In the genomic region with DNA sequence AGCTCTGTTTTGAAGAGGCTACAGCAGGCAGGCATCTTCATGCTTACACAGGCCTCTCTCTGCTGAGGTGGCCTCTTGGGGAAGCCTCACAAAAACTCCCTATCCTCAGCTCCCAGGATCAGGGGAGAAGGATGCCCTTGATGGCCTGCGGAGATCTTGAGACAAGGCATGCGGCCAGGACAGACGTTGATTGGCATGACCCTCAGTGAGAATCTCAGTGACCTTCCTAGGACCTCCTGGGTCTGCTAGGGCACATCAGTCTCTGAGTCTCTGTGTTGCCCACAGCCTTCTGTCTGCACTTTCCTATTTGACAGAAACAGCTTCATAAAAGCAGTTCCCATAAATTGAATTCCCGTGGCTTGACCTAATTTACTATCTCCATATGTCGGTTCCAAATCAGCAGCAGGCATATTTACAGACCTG, we compare ENCODE assay signal across 19 cellular contexts.
"Had no signal": no experiment of that assay in that cellular context is flagged by ENCODE, and none has a peak within 500 bp of the region (broad histone marks: within the 10 kb centered on the region; RNA-seq: fewer than 3 reads in every experiment).

No MANE protein-coding gene starts in this region.

- H3K27me3 Mint-ChIP-seq: activated CD4-positive, alpha-beta T cell treated with anti-CD3 and anti-CD28 coated beads for 36 hours; T-cell; type B pancreatic cell had no signal

- H3K27ac ChIP-seq: breast epithelium, heart right ventricle, neutrophil, right lobe of liver, spleen had no signal

- H3K27me3 ChIP-seq: breast epithelium, heart right ventricle, neutrophil, right lobe of liver, spleen had no signal

- H3K27ac Mint-ChIP-seq: activated CD4-positive, alpha-beta T cell treated with anti-CD3 and anti-CD28 coated beads for 36 hours; activated CD8-positive, alpha-beta T cell treated with anti-CD3 and anti-CD28 coated beads, Interleukin-2, amount 10 ng/mL, durations not matched to agents 7 days and 5 days; T-cell; type B pancreatic cell had no signal

- ATAC-seq: activated CD4-positive, alpha-beta T cell treated with anti-CD3 and anti-CD28 coated beads for 36 hours; activated CD8-positive, alpha-beta T cell treated with anti-CD3 and anti-CD28 coated beads, Interleukin-2, amount 10 ng/mL, durations not matched to agents 7 days and 5 days; heart right ventricle; right lobe of liver; T-cell had no signal

- H3K9me3 Mint-ChIP-seq: T-cell, type B pancreatic cell had no signal

- H3K4me3 Mint-ChIP-seq: activated CD4-positive, alpha-beta T cell treated with anti-CD3 and anti-CD28 coated beads for 36 hours; activated CD8-positive, alpha-beta T cell treated with anti-CD3 and anti-CD28 coated beads, Interleukin-2, amount 10 ng/mL, durations not matched to agents 7 days and 5 days; T-cell; type B pancreatic cell had no signal

- H3K36me3 Mint-ChIP-seq: T-cell, type B pancreatic cell had no signal

- H3K4me3 ChIP-seq: breast epithelium, heart right ventricle, right lobe of liver, spleen had no signal

- H3K9me3 ChIP-seq: breast epithelium, heart right ventricle, neutrophil, right lobe of liver, spleen had no signal

- DNase-seq: activated CD4-positive, alpha-beta T cell treated with anti-CD3 and anti-CD28 coated beads for 36 hours; activated CD8-positive, alpha-beta memory T cell treated with anti-CD3 and anti-CD28 coated beads, Interleukin-2, amount 50 U/mL, for 48 hours; activated CD8-positive, alpha-beta T cell treated with anti-CD3 and anti-CD28 coated beads, Interleukin-2, amount 10 ng/mL, durations not matched to agents 7 days and 5 days; activated naive CD4-positive, alpha-beta T cell; aorta; foreskin melanocyte; heart right ventricle; kidney glomerular epithelial cell; midbrain; posterior cingulate gyrus; right lobe of liver; spleen; stimulated activated CD4-positive, alpha-beta T cell treated with anti-CD3 and anti-CD28 coated beads, Interleukin-2, amount 100 ng/mL, for 24 hours; stimulated activated naive CD4-positive, alpha-beta T cell; T-cell; T1000 had no signal

- H3K4me1 ChIP-seq: breast epithelium, heart right ventricle, right lobe of liver, spleen had no signal

- H3K4me1 Mint-ChIP-seq: activated CD4-positive, alpha-beta T cell treated with anti-CD3 and anti-CD28 coated beads for 36 hours; T-cell had no signal

- H3K36me3 ChIP-seq: breast epithelium, heart right ventricle, neutrophil, right lobe of liver, spleen had no signal
